Comparison of ENCODE assay signal across 1 cellular context in the genomic region with DNA sequence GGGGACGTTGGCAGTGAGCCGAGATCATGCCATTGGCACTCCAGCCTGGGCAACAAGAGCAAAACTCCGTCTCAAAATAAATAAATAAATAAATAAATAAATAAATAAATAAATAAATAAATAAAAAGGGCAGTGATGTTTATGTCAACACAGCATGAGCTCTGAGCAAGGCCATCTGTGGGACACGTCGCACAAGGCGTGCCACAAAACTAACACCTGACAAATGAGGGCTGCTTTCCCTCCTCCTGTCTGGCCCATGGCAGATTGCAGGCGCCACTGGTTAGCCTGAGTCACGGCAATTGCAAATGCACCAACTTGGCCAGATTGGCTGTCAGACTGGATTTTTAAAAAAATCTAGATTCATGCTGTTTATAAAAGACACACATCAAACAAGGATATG.
A peak's percentile ranks its signal among the peaks of the same experiment; 100 is the strongest.
TF ChIP-seq lines count a peak whose summit lies in the region.

No MANE protein-coding gene starts in this region.

TF ChIP-seq in HEK293, 187 proteins besides CTCF, POLR2A, EP300 and RAD21 (continued from another document):
- no peak for TF ChIP-seq PRDM2 (tag by site-specific recombination; IDR thresholded peaks at IDR 0.05; ENCODE audit: borderline replicate concordance)
- no peak for TF ChIP-seq ZXDB (tag by site-specific recombination; IDR thresholded peaks at IDR 0.05)
- TF ChIP-seq ZNF302 (tag by site-specific recombination; IDR thresholded peaks at IDR 0.05; ENCODE audit: low read depth) = no peak
- TF ChIP-seq ZNF112 (tag by site-specific recombination; IDR thresholded peaks at IDR 0.05) = no peak
- TF ChIP-seq ZNF10 (tag by site-specific recombination; IDR thresholded peaks at IDR 0.05) = no peak
- TF ChIP-seq ZNF433 (tag by site-specific recombination; IDR thresholded peaks at IDR 0.05; ENCODE audit: low read depth) = 0 out of 2 replicates have a peak, but pooled peaks have one; percentile 32
- TF ChIP-seq PATZ1 (tag by site-specific recombination; IDR thresholded peaks at IDR 0.05) = no peak
- TF ChIP-seq ZNF555 (tag by site-specific recombination; conservative IDR thresholded peaks at IDR 0.05) = peak; percentile 83
- peak; percentile 96 for TF ChIP-seq ZNF394 (tag by site-specific recombination; IDR thresholded peaks at IDR 0.05; ENCODE audit: borderline replicate concordance)
- TF ChIP-seq ZNF404 (tag by site-specific recombination; IDR thresholded peaks at IDR 0.05) = peak; percentile 74; the same call in 1 of the 2 replicates
- TF ChIP-seq ZNF48 (tag by site-specific recombination; IDR thresholded peaks at IDR 0.05) = no peak
- no peak for TF ChIP-seq ZNF776 (tag by site-specific recombination; IDR thresholded peaks at IDR 0.05; ENCODE audit: borderline replicate concordance)
- peak; percentile 47; the same call in 1 of the 2 replicates for TF ChIP-seq ZBTB8A (tag by site-specific recombination; IDR thresholded peaks at IDR 0.05)
- TF ChIP-seq, protein P1, sequence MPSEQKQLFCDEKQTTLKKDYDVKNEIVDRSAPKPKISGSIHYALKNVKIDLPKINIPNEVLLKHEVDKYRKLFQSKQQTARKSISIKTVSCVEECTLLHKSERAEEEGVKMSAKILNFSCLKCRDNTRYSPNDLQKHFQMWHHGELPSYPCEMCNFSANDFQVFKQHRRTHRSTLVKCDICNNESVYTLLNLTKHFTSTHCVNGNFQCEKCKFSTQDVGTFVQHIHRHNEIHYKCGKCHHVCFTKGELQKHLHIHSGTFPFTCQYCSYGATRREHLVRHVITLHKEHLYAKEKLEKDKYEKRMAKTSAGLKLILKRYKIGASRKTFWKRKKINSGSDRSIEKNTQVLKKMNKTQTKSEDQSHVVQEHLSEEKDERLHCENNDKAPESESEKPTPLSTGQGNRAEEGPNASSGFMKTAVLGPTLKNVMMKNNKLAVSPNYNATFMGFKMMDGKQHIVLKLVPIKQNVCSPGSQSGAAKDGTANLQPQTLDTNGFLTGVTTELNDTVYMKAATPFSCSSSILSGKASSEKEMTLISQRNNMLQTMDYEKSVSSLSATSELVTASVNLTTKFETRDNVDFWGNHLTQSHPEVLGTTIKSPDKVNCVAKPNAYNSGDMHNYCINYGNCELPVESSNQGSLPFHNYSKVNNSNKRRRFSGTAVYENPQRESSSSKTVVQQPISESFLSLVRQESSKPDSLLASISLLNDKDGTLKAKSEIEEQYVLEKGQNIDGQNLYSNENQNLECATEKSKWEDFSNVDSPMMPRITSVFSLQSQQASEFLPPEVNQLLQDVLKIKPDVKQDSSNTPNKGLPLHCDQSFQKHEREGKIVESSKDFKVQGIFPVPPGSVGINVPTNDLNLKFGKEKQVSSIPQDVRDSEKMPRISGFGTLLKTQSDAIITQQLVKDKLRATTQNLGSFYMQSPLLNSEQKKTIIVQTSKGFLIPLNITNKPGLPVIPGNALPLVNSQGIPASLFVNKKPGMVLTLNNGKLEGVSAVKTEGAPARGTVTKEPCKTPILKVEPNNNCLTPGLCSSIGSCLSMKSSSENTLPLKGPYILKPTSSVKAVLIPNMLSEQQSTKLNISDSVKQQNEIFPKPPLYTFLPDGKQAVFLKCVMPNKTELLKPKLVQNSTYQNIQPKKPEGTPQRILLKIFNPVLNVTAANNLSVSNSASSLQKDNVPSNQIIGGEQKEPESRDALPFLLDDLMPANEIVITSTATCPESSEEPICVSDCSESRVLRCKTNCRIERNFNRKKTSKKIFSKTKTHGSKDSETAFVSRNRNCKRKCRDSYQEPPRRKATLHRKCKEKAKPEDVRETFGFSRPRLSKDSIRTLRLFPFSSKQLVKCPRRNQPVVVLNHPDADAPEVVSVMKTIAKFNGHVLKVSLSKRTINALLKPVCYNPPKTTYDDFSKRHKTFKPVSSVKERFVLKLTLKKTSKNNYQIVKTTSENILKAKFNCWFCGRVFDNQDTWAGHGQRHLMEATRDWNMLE (tag by site-specific recombination; conservative IDR thresholded peaks at IDR 0.05; ENCODE audit: low read depth) = peak; percentile 91
- no peak for TF ChIP-seq ZNF571 (tag by site-specific recombination; IDR thresholded peaks at IDR 0.05)
- TF ChIP-seq ZNF335 (tag by site-specific recombination; conservative IDR thresholded peaks at IDR 0.05) = no peak
- TF ChIP-seq ZNF266 (tag by site-specific recombination; IDR thresholded peaks at IDR 0.05; ENCODE audit: low read depth) = 0 out of 2 replicates have a peak, but pooled peaks have one; percentile 26
- TF ChIP-seq ZNF654 (tag by site-specific recombination; IDR thresholded peaks at IDR 0.05; ENCODE audit: low read depth) = peak; percentile 28; the same call in 1 of the 2 replicates
- no peak for TF ChIP-seq ZNF174 (tag by site-specific recombination; IDR thresholded peaks at IDR 0.05)
- no peak for TF ChIP-seq ZNF514 (tag by site-specific recombination; IDR thresholded peaks at IDR 0.05)
- peak; percentile 29; the same call in 1 of the 2 replicates for TF ChIP-seq ZNF223 (tag by site-specific recombination; IDR thresholded peaks at IDR 0.05)
- no peak for TF ChIP-seq ZBTB20 (tag by site-specific recombination; IDR thresholded peaks at IDR 0.05)
- TF ChIP-seq ZNF221 (tag by site-specific recombination; IDR thresholded peaks at IDR 0.05; ENCODE audit: borderline replicate concordance) = no peak
